ENCODE assay signal across 8 cellular contexts in genomic region chr13:44969858-44970484, GRCh38. TPM values are rescaled to one million over a fixed set of nuclear protein-coding genes. Genes with fewer than 3 reads are reported as not detected.
DNase-seq lines count a peak whose midpoint lies in the region; ATAC-seq, FAIRE-seq and TF ChIP-seq lines count a peak whose summit lies in the region.

No MANE protein-coding gene starts in this region.

- no peak overlapping the region for H3K27ac ChIP-seq in AG04450 (ENCODE audit: low read depth, low read length)
- H3K27ac ChIP-seq in vagina: peak overlapping the region; percentile 45
- H3K27ac ChIP-seq in effector memory CD4-positive, alpha-beta T cell (ENCODE audit: insufficient read depth, low read length, poor library complexity, severe bottlenecking): no peak overlapping the region

- TF ChIP-seq CTCF in AG04450 (IDR thresholded peaks at IDR 0.05; ENCODE audit: low read depth, low read length): peak; percentile 73
- peak; percentile 72 to 85 (median 82) for TF ChIP-seq CTCF in vagina (IDR thresholded peaks at IDR 0.05)

- intact Hi-C loops in vagina (cut with DNase I): loop anchor here (5.0 to 10.0 kb wide), 2 partner anchors 48 to 485 kb away; no protein-coding TSS in a partner anchor

- TF ChIP-seq POLR2A in GM12892 (IDR thresholded peaks at IDR 0.05; ENCODE audit: low read depth, low read length) (no peak), vagina (IDR thresholded peaks at IDR 0.05) (no peak)

- H3K27me3 ChIP-seq in AG04450 (ENCODE audit: control insufficient read depth, insufficient read depth, low read length) (no peaks in the 10 kb centered on the region), vagina (no peaks in the 10 kb centered on the region)
- H3K27me3 ChIP-seq in effector memory CD4-positive, alpha-beta T cell (replicated peaks; ENCODE audit: control insufficient read depth, insufficient read depth, low read length, poor library complexity, severe bottlenecking): no peaks in the 10 kb centered on the region

- ATAC-seq in left lobe of liver: peak; percentile 88
- no peak for ATAC-seq in HG03442 (IDR thresholded peaks at IDR 0.05; ENCODE audit: unreplicated experiment)

- H3K4me1 ChIP-seq in vagina: peaks cover 4% of the 10 kb centered on the region
- H3K4me1 ChIP-seq in effector memory CD4-positive, alpha-beta T cell (ENCODE audit: control insufficient read depth, insufficient read depth, low read length, poor library complexity, severe bottlenecking): no peaks in the 10 kb centered on the region

- no peak overlapping the region for H3K4me3 ChIP-seq in AG04450 (ENCODE audit: low read depth, low read length)
- no peak overlapping the region for H3K4me3 ChIP-seq in vagina
- H3K4me3 ChIP-seq in effector memory CD4-positive, alpha-beta T cell (ENCODE audit: insufficient read depth, low read depth, low read length, poor library complexity, severe bottlenecking): no peak overlapping the region

- FAIRE-seq in GM12892 (lab: Jason Lieb, UNC): peak; percentile 80

- peaks cover 0 to 6% of the 10 kb centered on the region in 2 donors for H3K36me3 ChIP-seq in vagina
- H3K36me3 ChIP-seq in effector memory CD4-positive, alpha-beta T cell (ENCODE audit: control insufficient read depth, insufficient read depth, low read length): peaks cover 3% of the 10 kb centered on the region

- H3K9me3 ChIP-seq in AG04450 (ENCODE audit: control insufficient read depth, insufficient read depth, low read length): no peaks in the 10 kb centered on the region
- no peaks in the 10 kb centered on the region for H3K9me3 ChIP-seq in vagina
- no peaks in the 10 kb centered on the region for H3K9me3 ChIP-seq in effector memory CD4-positive, alpha-beta T cell (ENCODE audit: control insufficient read depth, low read length)

- DNase-seq in AG04450 (ENCODE audit: low read depth, low spot score) (peak; percentile 34), GM12892 (ENCODE audit: insufficient read length) (no peak), NCI-H446 (lab: John Stamatoyannopoulos, UW) (peak; percentile 4 to 68), cerebellar cortex (ENCODE audit: low spot score) (peak; percentile 84), left lobe of liver (ENCODE audit: low spot score) (no peak), vagina (ENCODE audit: extremely low spot score in 2 of 2) (no peak)
- DNase-seq in effector memory CD4-positive, alpha-beta T cell: no peak

- POLR2A ChIA-PET in AG04450 (lab: Yijun Ruan, JAX): no interaction called here

- CTCF ChIA-PET in AG04450 (lab: Charles Lee): interaction anchor here (0.6 to 7.4 kb wide), 35 partner anchors 8 to 1068 kb away, joined by 3 to 129 read pairs (median 3); partner anchors contain the start of gene TSC22D1

RNA-seq across cellular contexts. Expression of gene NUFIP1, which starts 19.3 kb away (rescaled TPM):
- polyA plus RNA-seq in AG04450 (2011; rRNA removed): 3.7 and 4.0 TPM in 2 replicates
- polyA minus RNA-seq in AG04450 (2011; rRNA and poly(A)+ RNA removed): 1.6 and 2.3 TPM in 2 replicates
- 5.2 TPM for polyA plus RNA-seq in GM12892 (2012; ENCODE audit: missing spikeins)
- total RNA-seq in left lobe of liver: 1.6 TPM
- total RNA-seq in vagina: 2.5 TPM

RNA-seq across cellular contexts. Expression of gene GPALPP1, which starts 19.4 kb away (rescaled TPM):
- polyA plus RNA-seq in AG04450 (2011; rRNA removed): 24.9 and 30.0 TPM in 2 replicates
- polyA minus RNA-seq in AG04450 (2011; rRNA and poly(A)+ RNA removed): 14.7 and 19.9 TPM in 2 replicates
- 26.2 TPM for polyA plus RNA-seq in GM12892 (2012; ENCODE audit: missing spikeins)
- 7.4 TPM for total RNA-seq in left lobe of liver
- 20.9 TPM for total RNA-seq in vagina

Comparison
In these comparisons a context has a peak if more than half of its experiments do, and no peak if none do; other contexts are left out.
1. DNase-seq: peak in AG04450 (single experiment), NCI-H446 (2 of 2) and cerebellar cortex (single experiment); none in GM12892 (single experiment), left lobe of liver (single experiment), vagina (0 of 2) and effector memory CD4-positive, alpha-beta T cell (0 of 3).